9 cellular contexts compared by ENCODE assay signal in genomic region chr20:53735536-53736050, GRCh38.
A peak's percentile ranks its signal among the peaks of the same experiment; 100 is the strongest.
DNase-seq lines count a peak whose midpoint lies in the region; ATAC-seq and TF ChIP-seq lines count a peak whose summit lies in the region.
"Had no signal": no experiment of that assay in that cellular context is flagged by ENCODE, and none has a peak within 500 bp of the region (broad histone marks: within the 10 kb centered on the region; RNA-seq: fewer than 3 reads in every experiment).

No MANE protein-coding gene starts in this region.

- H2BK120ac ChIP-seq in trophoblast cell (ENCODE audit: insufficient read depth, low read length, poor library complexity): peak overlapping the region; percentile 97

- DNase-seq in GM23338 (ENCODE audit: low spot score) (peak; percentile 25), NOMO-1 treated with DMSO at 0.1 percent for 48 hours (lab: John Stamatoyannopoulos, UW; ENCODE audit: unreplicated experiment) (peak; percentile 92), choroid plexus epithelial cell (ENCODE audit: low read depth) (peak; percentile 97), trophoblast cell (peak; percentile 93 to 96), iPS-NIHi7 (ENCODE audit: extremely low spot score) (no peak)
- DNase-seq in NK-92 treated with Interleukin-12 subunit alpha and Interleukin-12 subunit beta, amount 100 ng/mL, for 24 hours (lab: John Stamatoyannopoulos, UW): no peak
- DNase-seq in activated CD4-positive, alpha-beta T cell treated with anti-CD3 and anti-CD28 coated beads for 1 hour: no peak
- DNase-seq: activated CD8-positive, alpha-beta memory T cell treated with anti-CD3 and anti-CD28 coated beads, Interleukin-2, amount 50 U/mL, for 48 hours had no signal

- H4K8ac ChIP-seq in trophoblast cell (ENCODE audit: low read depth, low read length): no peak overlapping the region

- no peak overlapping the region for H3K18ac ChIP-seq in trophoblast cell (ENCODE audit: low read length)

- H2AK5ac ChIP-seq in trophoblast cell (ENCODE audit: low read length): no peak overlapping the region

- H3K79me2 ChIP-seq in GM23338 (replicated peaks; ENCODE audit: insufficient read depth): no peaks in the 10 kb centered on the region
- H3K79me2 ChIP-seq in trophoblast cell (ENCODE audit: control insufficient read depth, insufficient read depth, low read length, poor library complexity): peaks cover 5% of the 10 kb centered on the region

- H3K27me3 ChIP-seq in GM23338 (ENCODE audit: insufficient read depth): no peaks in the 10 kb centered on the region
- no peaks in the 10 kb centered on the region for H3K27me3 ChIP-seq in trophoblast cell (ENCODE audit: insufficient read depth, low read length)

- H4K12ac ChIP-seq in trophoblast cell (ENCODE audit: low read depth, low read length): no peak overlapping the region

- H3K4me2 ChIP-seq in GM23338 (peak overlapping the region; percentile 42; the same call in 1 of the 2 replicates), trophoblast cell (ENCODE audit: low read length) (peak overlapping the region; percentile 38)

- peaks cover 49% of the 10 kb centered on the region for H3K79me1 ChIP-seq in trophoblast cell (ENCODE audit: low read length)

- no peak overlapping the region for H3K4ac ChIP-seq in trophoblast cell (ENCODE audit: low read depth, low read length)

- H4K20me1 ChIP-seq in GM23338 (replicated peaks; ENCODE audit: insufficient read depth): no peaks in the 10 kb centered on the region

- H3K27ac ChIP-seq in GM23338 (ENCODE audit: low read depth) (peak overlapping the region; percentile 57), trophoblast cell (ENCODE audit: low read depth, low read length) (peak overlapping the region; percentile 99)

- WGBS in trophoblast cell (ENCODE audit: extremely low coverage, insufficient coverage, insufficient read length): no CpG with 5 or more reads among the region's 5 CpGs

- H4K91ac ChIP-seq in trophoblast cell (ENCODE audit: low read depth, low read length): peak overlapping the region; percentile 71

- H2BK12ac ChIP-seq in trophoblast cell (ENCODE audit: low read length): no peak overlapping the region

- H2BK5ac ChIP-seq in trophoblast cell (ENCODE audit: low read depth, low read length, poor library complexity): peak overlapping the region; percentile 98

- no peak overlapping the region for H3K23ac ChIP-seq in trophoblast cell (ENCODE audit: low read length)

- no peaks in the 10 kb centered on the region for H3F3A ChIP-seq in GM23338 (replicated peaks; ENCODE audit: low read depth)

- H3K9me3 ChIP-seq in trophoblast cell (ENCODE audit: insufficient read depth, low read depth, low read length): no peaks in the 10 kb centered on the region

- H3K4me3 Mint-ChIP-seq in GM23338: no peak overlapping the region

- peak overlapping the region; percentile 75 for H3K14ac ChIP-seq in trophoblast cell (ENCODE audit: low read length)

- H3K27me3 Mint-ChIP-seq in GM23338 (ENCODE audit: insufficient read depth, low read depth, poor library complexity): peaks cover 14% of the 10 kb centered on the region

- H3K9me3 Mint-ChIP-seq in GM23338: no peaks in the 10 kb centered on the region

- ATAC-seq in GM23338 (no peak), GM21786 (IDR thresholded peaks at IDR 0.05; ENCODE audit: unreplicated experiment) (no peak)

- no peak for TF ChIP-seq CTCF in GM23338 (conservative IDR thresholded peaks at IDR 0.05; ENCODE audit: low read depth in 2 of 2)
- no peak for TF ChIP-seq CTCF in choroid plexus epithelial cell (conservative IDR thresholded peaks at IDR 0.05; ENCODE audit: low read depth, low read length)

- H3K9me2 ChIP-seq in GM23338 (ENCODE audit: insufficient read depth): no peaks in the 10 kb centered on the region

- H3K36me3 ChIP-seq in GM23338 (ENCODE audit: insufficient read depth): no peaks in the 10 kb centered on the region
- H3K36me3 ChIP-seq in trophoblast cell (ENCODE audit: control insufficient read depth in 1 of 2, insufficient read depth in 2 of 2, low read length in 2 of 2): no peaks in the 10 kb centered on the region

- peak overlapping the region; percentile 12; the same call in 1 of the 2 replicates for H2AFZ ChIP-seq in GM23338
- H2AFZ ChIP-seq in trophoblast cell (ENCODE audit: insufficient read depth, low read length, poor library complexity): no peak overlapping the region

- H3K4me1 Mint-ChIP-seq in GM23338: peaks cover 61% of the 10 kb centered on the region

- no peak overlapping the region for H3K9ac ChIP-seq in trophoblast cell (ENCODE audit: low read length)

- peaks cover 52% of the 10 kb centered on the region for H3K4me1 ChIP-seq in GM23338 (ENCODE audit: insufficient read depth)
- peaks cover 19 to 31% of the 10 kb centered on the region in 2 experiments for H3K4me1 ChIP-seq in trophoblast cell (ENCODE audit: control insufficient read depth in 1 of 2, insufficient read depth in 2 of 2, low read length in 2 of 2)

- H3K4me3 ChIP-seq in GM23338: no peak overlapping the region
- H3K4me3 ChIP-seq in choroid plexus epithelial cell (ENCODE audit: low read depth, low read length): no peak overlapping the region
- H3K4me3 ChIP-seq in trophoblast cell (ENCODE audit: low read depth, low read length): no peak overlapping the region

- H3K36me3 Mint-ChIP-seq in GM23338 (ENCODE audit: low read depth): no peaks in the 10 kb centered on the region

- H3K27ac Mint-ChIP-seq in GM23338: 0 out of 2 replicates have a peak overlapping the region, but pooled peaks have one; percentile 5

TF ChIP-seq in GM23338, 12 proteins besides CTCF, POLR2A, EP300 and RAD21 (continues in another document):
- TF ChIP-seq CREB1 (CRISPR knock-in tag; IDR thresholded peaks at IDR 0.05; ENCODE audit: low read depth) (no peak), ETS1 (IDR thresholded peaks at IDR 0.05) (no peak), POLR2AphosphoS5 (IDR thresholded peaks at IDR 0.05; ENCODE audit: low read depth) (no peak), ZNF462 (CRISPR knock-in tag; IDR thresholded peaks at IDR 0.05) (no peak)

Comparison
In these comparisons a context has a peak if more than half of its experiments do, and no peak if none do; other contexts are left out.
1. DNase-seq: peak in GM23338 (single experiment), NOMO-1 treated with DMSO at 0.1 percent for 48 hours (single experiment), choroid plexus epithelial cell (single experiment) and trophoblast cell (2 of 2); none in iPS-NIHi7 (single experiment), NK-92 treated with Interleukin-12 subunit alpha and Interleukin-12 subunit beta, amount 100 ng/mL, for 24 hours (single experiment) and activated CD4-positive, alpha-beta T cell treated with anti-CD3 and anti-CD28 coated beads for 1 hour (single experiment).